In the genomic region with DNA sequence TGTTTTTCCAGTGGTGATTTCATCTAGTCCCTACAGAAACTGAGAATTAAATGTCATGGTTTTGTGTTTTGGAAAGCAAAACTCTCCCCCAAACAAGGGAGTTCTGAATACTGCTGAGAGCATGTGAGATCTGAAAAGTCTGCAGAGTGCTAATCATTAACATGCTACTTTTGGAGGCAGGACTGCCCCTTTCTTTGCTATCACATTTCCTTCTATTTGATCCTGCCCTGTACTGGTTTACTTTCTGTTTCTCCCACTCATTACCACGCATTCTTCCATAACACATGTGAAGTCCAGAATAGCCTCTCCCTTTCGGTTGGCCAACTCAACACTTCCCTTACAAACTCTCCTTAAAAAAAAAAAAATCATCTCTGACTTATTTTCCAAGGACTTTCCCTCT, we compare ENCODE assay signal across 8 cellular contexts.
DNase-seq lines count a peak whose midpoint lies in the region; ATAC-seq and TF ChIP-seq lines count a peak whose summit lies in the region.

No MANE protein-coding gene starts in this region.

- no peak overlapping the region for H3K4me3 ChIP-seq in Panc1 (ENCODE audit: low read depth in 2 of 2, low read length in 2 of 2)

- no peak overlapping the region for H3K27ac Mint-ChIP-seq in stimulated activated naive B cell treated with anti-CD40 and anti-IgM and Interleukin-4, amounts not matched to agents 10 μg/mL and 1 μg/mL and 100 μg/mL, for 72 hours

- DNase-seq in Panc1 (ENCODE audit: low read depth, low spot score) (no peak), foreskin melanocyte (peak; percentile 56), NCI-H1417 treated with DMSO at 0.1 percent for 48 hours (lab: John Stamatoyannopoulos, UW) (no peak), NCI-H774 (lab: John Stamatoyannopoulos, UW) (no peak), mesenteric fat pad (ENCODE audit: low spot score) (no peak)
- DNase-seq in stimulated activated naive B cell treated with anti-CD40 and anti-IgM and Interleukin-4, amounts not matched to agents 10 μg/mL and 1 μg/mL and 100 μg/mL, for 72 hours, result no peak

- no peaks in the 10 kb centered on the region for H3K36me3 ChIP-seq in Panc1 (ENCODE audit: control insufficient read depth, insufficient read depth, low read length)

- in situ Hi-C loops in Panc1 (cut with HindIII; ENCODE audit: low pct_unique_long_range_greater_than_20kb, low sequenced_read_pairs), result no loop called here

- H3K4me1 Mint-ChIP-seq in stimulated activated naive B cell treated with anti-CD40 and anti-IgM and Interleukin-4, amounts not matched to agents 10 μg/mL and 1 μg/mL and 100 μg/mL, for 72 hours, result peaks cover 11 to 25% of the 10 kb centered on the region in 2 donors

- no peaks in the 10 kb centered on the region for H3K27me3 ChIP-seq in Panc1 (ENCODE audit: control insufficient read depth, insufficient read depth, low read length)

- TF ChIP-seq CTCF in Panc1 (IDR thresholded peaks at IDR 0.05), result no peak

- peaks cover 0 to 5% of the 10 kb centered on the region in 2 donors for H3K27me3 Mint-ChIP-seq in stimulated activated naive B cell treated with anti-CD40 and anti-IgM and Interleukin-4, amounts not matched to agents 10 μg/mL and 1 μg/mL and 100 μg/mL, for 72 hours

- peaks cover 52% of the 10 kb centered on the region for H3K4me1 ChIP-seq in Panc1 (ENCODE audit: control insufficient read depth, insufficient read depth, low read length)

- no TSS peak for BruUV-seq in Panc1 (replicated peaks; lab: Mats Ljungman, UMichigan)

- POLR2A ChIA-PET in Panc1 (lab: Charles Lee), result no interaction called here

- H3K4me3 Mint-ChIP-seq in stimulated activated naive B cell treated with anti-CD40 and anti-IgM and Interleukin-4, amounts not matched to agents 10 μg/mL and 1 μg/mL and 100 μg/mL, for 72 hours, result peak overlapping the region in 1 of 2 donors; percentile 28

- no peaks in the 10 kb centered on the region for H3K9me3 Mint-ChIP-seq in stimulated activated naive B cell treated with anti-CD40 and anti-IgM and Interleukin-4, amounts not matched to agents 10 μg/mL and 1 μg/mL and 100 μg/mL, for 72 hours

- peak; percentile 86 for ATAC-seq in GM18511 (IDR thresholded peaks at IDR 0.05; ENCODE audit: unreplicated experiment)
- peak; percentile 85 for ATAC-seq in HG02759 (IDR thresholded peaks at IDR 0.05; ENCODE audit: unreplicated experiment)
- peak; percentile 43; the same call in 1 of the 2 replicates for ATAC-seq in Panc1
- peak; percentile 65 to 80 for ATAC-seq in stimulated activated naive B cell treated with anti-CD40 and anti-IgM and Interleukin-4, amounts not matched to agents 10 μg/mL and 1 μg/mL and 100 μg/mL, for 72 hours (replicated peaks)

- no peaks in the 10 kb centered on the region for H3K9me3 ChIP-seq in Panc1 (ENCODE audit: control insufficient read depth, insufficient read depth, low read depth, low read length)

- no peaks in the 10 kb centered on the region for H3K36me3 Mint-ChIP-seq in stimulated activated naive B cell treated with anti-CD40 and anti-IgM and Interleukin-4, amounts not matched to agents 10 μg/mL and 1 μg/mL and 100 μg/mL, for 72 hours

- CTCF ChIA-PET in Panc1 (lab: Charles Lee), result no interaction called here

- intact Hi-C loops in Panc1 (cut with micrococcal nuclease; ENCODE audit: unreplicated experiment), result loop anchor here (5.0 kb wide), 2 partner anchors 61 to 211 kb away; partner anchors contain the start of gene GADD45A

- peak overlapping the region; percentile 88 for H3K27ac ChIP-seq in Panc1 (ENCODE audit: low read length)
